In genomic region chr10:109743141-109744120, GRCh38 we compare ENCODE assay signal across 18 cellular contexts.
A peak's percentile ranks its signal among the peaks of the same experiment; 100 is the strongest.
DNase-seq lines count a peak whose midpoint lies in the region; ATAC-seq and TF ChIP-seq lines count a peak whose summit lies in the region.
"Had no signal": no experiment of that assay in that cellular context is flagged by ENCODE, and none has a peak within 500 bp of the region (broad histone marks: within the 10 kb centered on the region; RNA-seq: fewer than 3 reads in every experiment).

No MANE protein-coding gene starts in this region.

- H3K9me3 Mint-ChIP-seq in GM23338 (no peaks in the 10 kb centered on the region), WTC11 (no peaks in the 10 kb centered on the region), T-cell (no peaks in the 10 kb centered on the region)

- no peak overlapping the region for H3K4me2 ChIP-seq in GM23338
- H3K4me2 ChIP-seq in PC-3 (ENCODE audit: low read length): peak overlapping the region; percentile 48; the same call in 1 of the 2 replicates
- H3K4me2 ChIP-seq: SK-N-SH had no signal

- H3K4me1 ChIP-seq in GM23338 (ENCODE audit: insufficient read depth) (no peaks in the 10 kb centered on the region), PC-3 (ENCODE audit: insufficient read depth, low read length) (peaks cover 17% of the 10 kb centered on the region)
- H3K4me1 ChIP-seq: HAP-1 had no signal

- POLR2A ChIA-PET in PC-3 (lab: Charles Lee; ENCODE audit: unreplicated experiment): no interaction called here
- POLR2A ChIA-PET in WTC11 (lab: Charles Lee): interaction anchor here (0.6 kb wide), 1 partner anchor 100 kb away, joined by 3 read pairs; no protein-coding TSS in a partner anchor
- POLR2A ChIA-PET in T-cell (lab: Charles Lee): no interaction called here

- TF ChIP-seq CTCF in GM23338 (conservative IDR thresholded peaks at IDR 0.05; ENCODE audit: low read depth in 2 of 2) (no peak), PC-3 (conservative IDR thresholded peaks at IDR 0.05; ENCODE audit: low read depth, low read length) (no peak), WTC11 (IDR thresholded peaks at IDR 0.05) (no peak)

- H3K36me3 Mint-ChIP-seq in GM23338 (ENCODE audit: low read depth) (no peaks in the 10 kb centered on the region), WTC11 (no peaks in the 10 kb centered on the region), T-cell (no peaks in the 10 kb centered on the region)
- H3K36me3 Mint-ChIP-seq: CD14-positive monocyte had no signal

- intact Hi-C loops in PC-3 (cut with micrococcal nuclease): no loop called here

- H3K4me3 ChIP-seq in GM23338 (no peak overlapping the region), PC-3 (ENCODE audit: low read length) (peak overlapping the region; percentile 10; the same call in 1 of the 2 replicates)
- H3K4me3 ChIP-seq: HAP-1 had no signal

- no peak overlapping the region for H3K9ac ChIP-seq in PC-3 (ENCODE audit: low read length)
- H3K9ac ChIP-seq: SK-N-SH had no signal

- H3F3A ChIP-seq in GM23338 (replicated peaks; ENCODE audit: low read depth): no peaks in the 10 kb centered on the region
- H3F3A ChIP-seq in PC-3 (ENCODE audit: low read length, unreplicated experiment): no peaks in the 10 kb centered on the region

- H4K20me1 ChIP-seq in GM23338 (replicated peaks; ENCODE audit: insufficient read depth): no peaks in the 10 kb centered on the region
- no peaks in the 10 kb centered on the region for H4K20me1 ChIP-seq in PC-3 (ENCODE audit: low read length)

- H3K27me3 ChIP-seq in GM23338 (ENCODE audit: insufficient read depth) (no peaks in the 10 kb centered on the region), PC-3 (ENCODE audit: low read length) (no peaks in the 10 kb centered on the region)

- DNase-seq in EL: peak; percentile 22
- DNase-seq in GM23338 (ENCODE audit: low spot score): no peak
- peak; percentile 74 for DNase-seq in PC-3
- DNase-seq in left kidney (ENCODE audit: low read depth, low spot score): peak; percentile 52
- no peak for DNase-seq in WTC11 (ENCODE audit: low spot score)
- no peak for DNase-seq in T-cell
- no peak for DNase-seq in kidney tubule cell (ENCODE audit: low spot score)
- DNase-seq: ACHN, AML-193, DMS 273 treated with DMSO at 0.1 percent for 48 hours, KG1, NCI-H1105, NCI-H187, SK-N-SH had no signal

- no peaks in the 10 kb centered on the region for H3K79me2 ChIP-seq in GM23338 (replicated peaks; ENCODE audit: insufficient read depth)
- H3K79me2 ChIP-seq in PC-3 (ENCODE audit: low read length): no peaks in the 10 kb centered on the region

- H3K4me3 Mint-ChIP-seq in GM23338 (no peak overlapping the region), WTC11 (no peak overlapping the region), T-cell (no peak overlapping the region)
- H3K4me3 Mint-ChIP-seq: CD14-positive monocyte had no signal

- no peaks in the 10 kb centered on the region for H3K9me3 ChIP-seq in PC-3 (ENCODE audit: low read length)
- H3K9me3 ChIP-seq: HAP-1, SK-N-SH had no signal

- no TSS peak for BruUV-seq in PC-3 (replicated peaks; lab: Mats Ljungman, UMichigan)

- no peaks in the 10 kb centered on the region for H3K27me3 Mint-ChIP-seq in GM23338 (ENCODE audit: insufficient read depth, low read depth, poor library complexity)
- no peaks in the 10 kb centered on the region; the same call in 1 of the 2 replicates for H3K27me3 Mint-ChIP-seq in WTC11 (ENCODE audit: low read depth)
- H3K27me3 Mint-ChIP-seq in T-cell: peaks cover 3 to 9% of the 10 kb centered on the region in 2 donors

- no peak for ATAC-seq in GM23338
- peak; percentile 79 for ATAC-seq in PC-3
- no peak for ATAC-seq in WTC11
- no peak for ATAC-seq in T-cell (replicated peaks in 1 of 4)
- ATAC-seq: Panc1, Right ventricle myocardium inferior had no signal

- H3K27ac Mint-ChIP-seq in GM23338: no peak overlapping the region
- H3K27ac Mint-ChIP-seq in WTC11: no peak overlapping the region
- H3K27ac Mint-ChIP-seq in T-cell: no peak overlapping the region
- H3K27ac Mint-ChIP-seq: CD14-positive monocyte had no signal

- H3K4me1 Mint-ChIP-seq in GM23338: no peaks in the 10 kb centered on the region
- H3K4me1 Mint-ChIP-seq in WTC11: no peaks in the 10 kb centered on the region
- H3K4me1 Mint-ChIP-seq in T-cell: no peaks in the 10 kb centered on the region
- H3K4me1 Mint-ChIP-seq: CD14-positive monocyte had no signal

- peak overlapping the region; percentile 15; the same call in 1 of the 2 replicates for H2AFZ ChIP-seq in GM23338
- no peak overlapping the region for H2AFZ ChIP-seq in PC-3 (ENCODE audit: low read length)

- no peaks in the 10 kb centered on the region for H3K36me3 ChIP-seq in GM23338 (ENCODE audit: insufficient read depth)
- H3K36me3 ChIP-seq in PC-3 (ENCODE audit: low read depth, low read length): no peaks in the 10 kb centered on the region
- H3K36me3 ChIP-seq: HAP-1 had no signal

- H3K27ac ChIP-seq in GM23338 (ENCODE audit: low read depth) (no peak overlapping the region), PC-3 (ENCODE audit: low read length) (no peak overlapping the region)

- H3K9me2 ChIP-seq in GM23338 (ENCODE audit: insufficient read depth): no peaks in the 10 kb centered on the region
- H3K9me2 ChIP-seq in PC-3 (replicated peaks; ENCODE audit: low read length): no peaks in the 10 kb centered on the region
- H3K9me2 ChIP-seq: SK-N-SH had no signal

- CTCF ChIA-PET in PC-3 (lab: Charles Lee) (interaction anchor here (0.6 kb wide), 1 partner anchor 313 kb away, joined by 3 read pairs; no protein-coding TSS in a partner anchor), WTC11 (lab: Charles Lee) (no interaction called here), T-cell (lab: Charles Lee) (no interaction called here)

TF ChIP-seq in GM23338, 12 proteins besides CTCF, POLR2A, EP300 and RAD21 (continues in another document):
- TF ChIP-seq JUNB (IDR thresholded peaks at IDR 0.05; ENCODE audit: unreplicated experiment): no peak

TF ChIP-seq in WTC11, 78 proteins besides CTCF, POLR2A, EP300 and RAD21:
- TF ChIP-seq ZSCAN18 (CRISPR knock-in tag; IDR thresholded peaks at IDR 0.05): no peak
- no peak for TF ChIP-seq HMGXB4 (CRISPR knock-in tag; IDR thresholded peaks at IDR 0.05)

Comparison
In these comparisons a context has a peak if more than half of its experiments do, and no peak if none do; other contexts are left out.
1. DNase-seq: peak in EL (single experiment), PC-3 (single experiment) and left kidney (single experiment); none in GM23338 (single experiment), WTC11 (single experiment), T-cell (0 of 34) and kidney tubule cell (single experiment).